Comparison of ENCODE assay signal across 11 cellular contexts in genomic region chr19:7914598-7915045, GRCh38. TPM values are rescaled to one million over a fixed set of nuclear protein-coding genes. Genes with fewer than 3 reads are reported as not detected.
A peak's percentile ranks its signal among the peaks of the same experiment; 100 is the strongest.
DNase-seq lines count a peak whose midpoint lies in the region; ATAC-seq and TF ChIP-seq lines count a peak whose summit lies in the region.
"Had no signal": no experiment of that assay in that cellular context is flagged by ENCODE, and none has a peak within 500 bp of the region (broad histone marks: within the 10 kb centered on the region; RNA-seq: fewer than 3 reads in every experiment).

TGFBR3L (plus strand) TSS chr19:7914830.

- 0 out of 3 replicates have a peak, but pooled peaks have one; percentile 7 for ATAC-seq in DND-41 (ENCODE audit: insufficient read depth, low read depth)
- no peak for ATAC-seq in activated B cell treated with CpG ODN at 0.5 μM for 24 hours (ENCODE audit: low read depth)
- no peak for ATAC-seq in memory B cell (ENCODE audit: low read depth)
- ATAC-seq in HG02571 (IDR thresholded peaks at IDR 0.05; ENCODE audit: unreplicated experiment): no peak
- ATAC-seq in GM21447 (IDR thresholded peaks at IDR 0.05; ENCODE audit: unreplicated experiment): no peak
- ATAC-seq: left colon had no signal

- peaks cover 18% of the 10 kb centered on the region for H3K27me3 Mint-ChIP-seq in activated B cell treated with CpG ODN at 0.5 μM for 24 hours
- peaks cover 9% of the 10 kb centered on the region for H3K27me3 Mint-ChIP-seq in memory B cell

- no peaks in the 10 kb centered on the region for H3K9me3 ChIP-seq in DND-41 (ENCODE audit: insufficient read depth, low read length, severe bottlenecking)

- H3K4me3 Mint-ChIP-seq in activated B cell treated with CpG ODN at 0.5 μM for 24 hours (peak within 1 kb of the TSS; percentile 28), memory B cell (peak within 1 kb of the TSS; percentile 61)

- H3K79me2 ChIP-seq in DND-41 (ENCODE audit: insufficient read depth, low read length): 0 out of 2 replicates have a peak, but pooled peaks cover 3% of the 10 kb centered on the region

- H3K9ac ChIP-seq in DND-41 (ENCODE audit: low read depth, low read length): no peak within 1 kb of the TSS

- no peak within 1 kb of the TSS for H3K27ac ChIP-seq in DND-41 (ENCODE audit: low read length)

- TF ChIP-seq CTCF in AG10803 (conservative IDR thresholded peaks at IDR 0.05; ENCODE audit: low read length): no peak
- no peak for TF ChIP-seq CTCF in DND-41 (IDR thresholded peaks at IDR 0.05; ENCODE audit: borderline replicate concordance, extremely low read depth, low read length, poor library complexity, severe bottlenecking)
- no peak for TF ChIP-seq CTCF in activated B cell treated with CpG ODN at 0.5 μM for 24 hours (IDR thresholded peaks at IDR 0.05)

- H3K27ac Mint-ChIP-seq in activated B cell treated with CpG ODN at 0.5 μM for 24 hours (no peak within 1 kb of the TSS), memory B cell (no peak within 1 kb of the TSS)

- peaks cover 12% of the 10 kb centered on the region for H3K27me3 ChIP-seq in DND-41 (ENCODE audit: insufficient read depth, low read length, poor library complexity)

- peaks cover 25% of the 10 kb centered on the region for H3K4me1 Mint-ChIP-seq in activated B cell treated with CpG ODN at 0.5 μM for 24 hours
- H3K4me1 Mint-ChIP-seq in memory B cell: peaks cover 14% of the 10 kb centered on the region

- no peak for DNase-seq in AG10803 (ENCODE audit: low read depth)
- DNase-seq in DND-41: no peak
- DNase-seq in activated B cell treated with CpG ODN at 0.5 μM for 24 hours: no peak
- DNase-seq in memory B cell (ENCODE audit: low spot score in 2 of 2): no peak
- no peak for DNase-seq in HUDEP-2 (lab: John Stamatoyannopoulos, UW; ENCODE audit: unreplicated experiment in 76 of 76)
- no peak for DNase-seq in Kasumi-1 (lab: John Stamatoyannopoulos, UW)
- DNase-seq: amygdala, NCI-H774 had no signal

- H2AFZ ChIP-seq in DND-41 (ENCODE audit: low read depth, low read length): no peak within 1 kb of the TSS

- intact Hi-C loops in activated B cell treated with CpG ODN at 0.5 μM for 24 hours (cut with micrococcal nuclease): no loop called here

- H3K4me3 ChIP-seq in AG10803 (ENCODE audit: low read length) (peak within 1 kb of the TSS; percentile 54), DND-41 (ENCODE audit: low read depth in 1 of 2, low read length in 2 of 2) (no peak within 1 kb of the TSS)

- no peak within 1 kb of the TSS for H3K4me2 ChIP-seq in DND-41 (ENCODE audit: insufficient read depth, low read length)

- H3K9me3 Mint-ChIP-seq in activated B cell treated with CpG ODN at 0.5 μM for 24 hours (no peaks in the 10 kb centered on the region), memory B cell (no peaks in the 10 kb centered on the region)

- peaks cover 34% of the 10 kb centered on the region for H4K20me1 ChIP-seq in DND-41 (ENCODE audit: insufficient read depth, low read length)

- peaks cover 35% of the 10 kb centered on the region for H3K36me3 ChIP-seq in DND-41 (ENCODE audit: insufficient read depth, low read length)

- POLR2A ChIA-PET in activated B cell treated with CpG ODN at 0.5 μM for 24 hours (lab: Charles Lee): interaction anchor here (0.6 to 1.0 kb wide), 2 partner anchors 11 to 29 kb away, joined by 3 read pairs; partner anchors contain the start of gene MAP2K7

- CTCF ChIA-PET in activated B cell treated with CpG ODN at 0.5 μM for 24 hours (lab: Charles Lee): interaction anchor here (1.0 kb wide), 1 partner anchor 346 kb away, joined by 3 read pairs; no protein-coding TSS in a partner anchor

- peaks cover 12% of the 10 kb centered on the region for H3K4me1 ChIP-seq in DND-41 (ENCODE audit: insufficient read depth, low read length)

- H3K36me3 Mint-ChIP-seq in activated B cell treated with CpG ODN at 0.5 μM for 24 hours (ENCODE audit: low read depth): peaks cover 31% of the 10 kb centered on the region
- H3K36me3 Mint-ChIP-seq in memory B cell: peaks cover 17% of the 10 kb centered on the region

RNA-seq across cellular contexts. Expression of gene TGFBR3L, which starts in this region (rescaled TPM):
- not detected in 2 replicates for total RNA-seq in activated B cell treated with CpG ODN at 0.5 μM for 24 hours
